In the genomic region with DNA sequence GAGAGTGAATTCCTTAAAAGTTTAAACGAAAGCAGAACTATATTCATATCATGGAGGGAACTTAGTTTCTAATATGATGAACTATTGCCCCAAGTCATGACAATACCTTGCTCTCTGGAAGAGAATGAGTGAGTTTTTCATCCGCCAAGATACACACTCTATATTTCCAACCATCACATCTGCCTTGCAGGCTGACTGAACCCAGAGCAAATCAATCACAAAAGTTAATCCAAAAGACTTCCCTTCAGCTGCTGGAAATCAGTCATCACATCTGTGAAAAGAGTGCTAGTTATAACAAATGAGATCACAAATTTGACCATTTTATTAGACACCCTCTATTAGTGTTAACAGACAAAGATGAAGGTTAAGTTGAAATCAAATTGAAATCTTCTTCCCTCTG, we compare ENCODE assay signal across 7 cellular contexts.
"Had no signal": no experiment of that assay in that cellular context is flagged by ENCODE, and none has a peak within 500 bp of the region (broad histone marks: within the 10 kb centered on the region; RNA-seq: fewer than 3 reads in every experiment).

No MANE protein-coding gene starts in this region.

- FAIRE-seq: G401.6, GM12891, GM12892, GM18507, GM19239 had no signal

- DNase-seq: GDM1, GF-D8 had no signal
